In genomic region chr17:74833501-74834361, GRCh38 we compare ENCODE assay signal across 10 cellular contexts. TPM values are rescaled to one million over a fixed set of nuclear protein-coding genes. Genes with fewer than 3 reads are reported as not detected.
DNase-seq lines count a peak whose midpoint lies in the region; ATAC-seq and TF ChIP-seq lines count a peak whose summit lies in the region.
"Had no signal": no experiment of that assay in that cellular context is flagged by ENCODE, and none has a peak within 500 bp of the region (broad histone marks: within the 10 kb centered on the region; RNA-seq: fewer than 3 reads in every experiment).

No MANE protein-coding gene starts in this region.

- ATAC-seq in HG03342 (IDR thresholded peaks at IDR 0.05; ENCODE audit: unreplicated experiment) (peak; percentile 61), HG02970 (IDR thresholded peaks at IDR 0.05; ENCODE audit: low FRiP score, unreplicated experiment) (no peak), GM18867 (IDR thresholded peaks at IDR 0.05; ENCODE audit: unreplicated experiment) (no peak)

- H3K4me2 ChIP-seq in trophoblast cell (ENCODE audit: low read length): no peak overlapping the region

- H4K8ac ChIP-seq in trophoblast cell (ENCODE audit: low read depth, low read length): no peak overlapping the region

- H3K27ac ChIP-seq in WERI-Rb-1: 0 out of 2 replicates have a peak overlapping the region, but pooled peaks have one; percentile 6
- no peak overlapping the region for H3K27ac ChIP-seq in trophoblast cell (ENCODE audit: low read depth, low read length)

- no peak overlapping the region for H3K18ac ChIP-seq in trophoblast cell (ENCODE audit: low read length)

- no peaks in the 10 kb centered on the region for H3K79me2 ChIP-seq in trophoblast cell (ENCODE audit: control insufficient read depth, insufficient read depth, low read length, poor library complexity)

- peaks cover 4 to 6% of the 10 kb centered on the region in 2 experiments for H3K4me1 ChIP-seq in trophoblast cell (ENCODE audit: control insufficient read depth in 1 of 2, insufficient read depth in 2 of 2, low read length in 2 of 2)

- DNase-seq in CMK (ENCODE audit: low read depth) (peak; percentile 52), WERI-Rb-1 (peak; percentile 72), medulla oblongata (ENCODE audit: extremely low spot score) (peak; percentile 75), dermis blood vessel endothelial cell (no peak), trophoblast cell (no peak)

- TF ChIP-seq CTCF in WERI-Rb-1 (IDR thresholded peaks at IDR 0.05; ENCODE audit: low read depth, low read length): no peak

- H4K91ac ChIP-seq in trophoblast cell (ENCODE audit: low read depth, low read length): no peak overlapping the region

- no CpG with 5 or more reads among the region's 15 CpGs for WGBS in trophoblast cell (ENCODE audit: extremely low coverage, insufficient coverage, insufficient read length)

- no peak overlapping the region for H2AFZ ChIP-seq in trophoblast cell (ENCODE audit: insufficient read depth, low read length, poor library complexity)

- no peaks in the 10 kb centered on the region for H3K27me3 ChIP-seq in WERI-Rb-1 (ENCODE audit: insufficient read depth, low read depth, severe bottlenecking)
- no peaks in the 10 kb centered on the region for H3K27me3 ChIP-seq in trophoblast cell (ENCODE audit: insufficient read depth, low read length)

- no peak overlapping the region for H2AK5ac ChIP-seq in trophoblast cell (ENCODE audit: low read length)

- H3K4me3 ChIP-seq in WERI-Rb-1 (ENCODE audit: low read depth, low read length): no peak overlapping the region
- H3K4me3 ChIP-seq in trophoblast cell (ENCODE audit: low read depth, low read length): no peak overlapping the region

- no peak overlapping the region for H2BK5ac ChIP-seq in trophoblast cell (ENCODE audit: low read depth, low read length, poor library complexity)

- H3K9me3 ChIP-seq in WERI-Rb-1 (ENCODE audit: severe bottlenecking) (no peaks in the 10 kb centered on the region), trophoblast cell (ENCODE audit: insufficient read depth, low read depth, low read length) (no peaks in the 10 kb centered on the region)

- no peak overlapping the region for H2BK120ac ChIP-seq in trophoblast cell (ENCODE audit: insufficient read depth, low read length, poor library complexity)

- H4K12ac ChIP-seq in trophoblast cell (ENCODE audit: low read depth, low read length): no peak overlapping the region

- no peak overlapping the region for H3K14ac ChIP-seq in trophoblast cell (ENCODE audit: low read length)

- no peaks in the 10 kb centered on the region for H3K79me1 ChIP-seq in trophoblast cell (ENCODE audit: low read length)

- H3K36me3 ChIP-seq in WERI-Rb-1 (peaks cover 34% of the 10 kb centered on the region), trophoblast cell (ENCODE audit: control insufficient read depth in 1 of 2, insufficient read depth in 2 of 2, low read length in 2 of 2) (peaks cover 15 to 20% of the 10 kb centered on the region in 2 experiments)

- H2BK12ac ChIP-seq in trophoblast cell (ENCODE audit: low read length): no peak overlapping the region

- no peak overlapping the region for H3K9ac ChIP-seq in trophoblast cell (ENCODE audit: low read length)

- no peak overlapping the region for H3K4ac ChIP-seq in trophoblast cell (ENCODE audit: low read depth, low read length)

- no peak overlapping the region for H3K23ac ChIP-seq in trophoblast cell (ENCODE audit: low read length)

RNA-seq across cellular contexts. Expression of gene GRIN2C, which starts 26.0 kb away (rescaled TPM):
- 0.14 and 0.17 TPM in 2 replicates for total RNA-seq in dermis blood vessel endothelial cell
- 0.10 and 0.15 TPM in 2 replicates for polyA plus RNA-seq in trophoblast cell (2013)
- total RNA-seq: kidney epithelial cell had no signal

RNA-seq across cellular contexts. Expression of gene FDXR, which starts 39.1 kb away (rescaled TPM):
- 36.2 and 59.5 TPM in 2 replicates for total RNA-seq in dermis blood vessel endothelial cell
- polyA plus RNA-seq in trophoblast cell (2013): 12.9 and 13.4 TPM in 2 replicates

RNA-seq across cellular contexts. Expression of gene NAT9, which starts 57.6 kb away (rescaled TPM):
- total RNA-seq in dermis blood vessel endothelial cell: 29.9 and 37.6 TPM in 2 replicates
- 19.2 and 20.1 TPM in 2 replicates for polyA plus RNA-seq in trophoblast cell (2013)

RNA-seq across cellular contexts. Expression of gene FADS6, which starts 59.7 kb away (rescaled TPM):
- 0.05 TPM in 1 of 2 replicates, not detected in the other for total RNA-seq in dermis blood vessel endothelial cell
- polyA plus RNA-seq in trophoblast cell (2013): 0.22 and 0.35 TPM in 2 replicates
- total RNA-seq: kidney epithelial cell; T-helper 1 cell treated with Interleukin-12 subunit alpha and Interleukin-12 subunit beta and Interleukin-4 antibody, amounts not matched to agents 30 ng/mL and 1 ng/mL, for 36 hours had no signal

Comparison
In these comparisons a context has a peak if more than half of its experiments do, and no peak if none do; other contexts are left out.
1. DNase-seq: peak in CMK (single experiment), WERI-Rb-1 (single experiment) and medulla oblongata (single experiment); none in dermis blood vessel endothelial cell (single experiment) and trophoblast cell (0 of 2).